8 cellular contexts compared by ENCODE assay signal in genomic region chr10:70169661-70170364, GRCh38. TPM values are rescaled to one million over a fixed set of nuclear protein-coding genes. Genes with fewer than 3 reads are reported as not detected.
DNase-seq lines count a peak whose midpoint lies in the region; ATAC-seq and TF ChIP-seq lines count a peak whose summit lies in the region.

No MANE protein-coding gene starts in this region.

- H3K9me3 ChIP-seq in transverse colon, result no peaks in the 10 kb centered on the region

- H3K4me3 ChIP-seq in AG09309 (ENCODE audit: control insufficient read depth, low read depth, low read length) (peak overlapping the region; percentile 92), transverse colon (peak overlapping the region; percentile 77 to 91 (median 87))

- TF ChIP-seq POLR2A in transverse colon (IDR thresholded peaks at IDR 0.05), result no peak

- peak overlapping the region; percentile 93 for H3K4me3 Mint-ChIP-seq in chondrocyte (ENCODE audit: unreplicated experiment)

- WGBS in transverse colon (ENCODE audit: low coverage in 1 of 2), 2 donors, result 0% methylated on average over 3 to 28 of the region's 39 CpGs

- H3K27ac Mint-ChIP-seq in chondrocyte (ENCODE audit: unreplicated experiment), result peak overlapping the region; percentile 99

- TF ChIP-seq CTCF in AG09309 (IDR thresholded peaks at IDR 0.05; ENCODE audit: control insufficient read depth, insufficient read depth, low read depth, low read length, missing control alignments), result no peak
- TF ChIP-seq CTCF in chondrocyte (IDR thresholded peaks at IDR 0.05), result no peak
- no peak for TF ChIP-seq CTCF in transverse colon (IDR thresholded peaks at IDR 0.05)

- no peaks in the 10 kb centered on the region for H3K36me3 ChIP-seq in transverse colon

- in situ Hi-C loops in transverse colon (cut with MboI; ENCODE audit: low pct_ligation_motif_present in 1 of 4, low pct_unique_long_range_greater_than_20kb in 1 of 4, low sequenced_read_pairs in 3 of 4), result no loop called here

- DNase-seq in AG09309 (ENCODE audit: low read depth) (no peak), NAMALWA (ENCODE audit: low spot score) (peak; percentile 44), chondrocyte (ENCODE audit: low spot score) (no peak), lung microvascular endothelial cell (ENCODE audit: low read depth in 2 of 2) (peak; percentile 7 to 17), transverse colon (no peak), EL (no peak), HPDE6-E6E7 (ENCODE audit: extremely low spot score) (no peak)

- peak overlapping the region; percentile 92 to 96 (median 94) for H3K27ac ChIP-seq in transverse colon

- H3K9me3 Mint-ChIP-seq in chondrocyte (ENCODE audit: low read depth), result peaks cover 3% of the 10 kb centered on the region

- peaks cover 0 to 43% (median 25%) of the 10 kb centered on the region in 4 donors for H3K4me1 ChIP-seq in transverse colon

- no peaks in the 10 kb centered on the region for H3K27me3 ChIP-seq in transverse colon

- no peaks in the 10 kb centered on the region for H3K27me3 Mint-ChIP-seq in chondrocyte (ENCODE audit: low read depth)

- intact Hi-C loops in transverse colon (cut with DNase I; ENCODE audit: low total_unique reads), result no loop called here

- H3K4me1 Mint-ChIP-seq in chondrocyte (ENCODE audit: low read depth), result peaks cover 46% of the 10 kb centered on the region

- peaks cover 8% of the 10 kb centered on the region for H3K36me3 Mint-ChIP-seq in chondrocyte (ENCODE audit: low read depth)

- peak; percentile 11 for ATAC-seq in GM21390 (IDR thresholded peaks at IDR 0.05; ENCODE audit: unreplicated experiment)

- no peak for TF ChIP-seq EP300 in transverse colon (IDR thresholded peaks at IDR 0.05; ENCODE audit: low read depth)

RNA-seq across cellular contexts. Expression of gene SAR1A, which starts 0.5 kb away (rescaled TPM):
- total RNA-seq in chondrocyte, result 203 to 233 TPM (median 212 TPM) in 3 replicates
- 108 and 156 TPM in 2 replicates for total RNA-seq in lung microvascular endothelial cell
- 10 to 100 TPM; 35.2 to 93.9 (median 51.3) TPM for total RNA-seq in transverse colon

RNA-seq across cellular contexts. Expression of gene TYSND1, which starts 23.3 kb away (rescaled TPM):
- total RNA-seq in chondrocyte, result 9.4 to 11.9 TPM (median 9.4 TPM) in 3 replicates
- 3.5 and 4.8 TPM in 2 replicates for total RNA-seq in lung microvascular endothelial cell
- 10 to 100 TPM; 18.6 to 48.8 (median 21.9) TPM for total RNA-seq in transverse colon

RNA-seq across cellular contexts. Expression of gene AIFM2, which starts 37.2 kb away (rescaled TPM):
- total RNA-seq in chondrocyte (10.0 to 10.8 TPM (median 10.3 TPM) in 3 replicates), lung microvascular endothelial cell (0.40 and 1.3 TPM in 2 replicates), transverse colon (10 to 100 TPM in 3 of 4 donors, 1 to 10 TPM in 1; 3.8 to 27.0 (median 23.9) TPM)

Comparison
In these comparisons a context has a peak if more than half of its experiments do, and no peak if none do; other contexts are left out.
1. DNase-seq: peak in NAMALWA (single experiment) and lung microvascular endothelial cell (2 of 2); none in AG09309 (single experiment), chondrocyte (single experiment), transverse colon (single experiment), EL (single experiment) and HPDE6-E6E7 (single experiment).